8 cellular contexts compared by ENCODE assay signal in genomic region chr1:35558374-35559316, GRCh38. TPM values are rescaled to one million over a fixed set of nuclear protein-coding genes. Genes with fewer than 3 reads are reported as not detected.
DNase-seq lines count a peak whose midpoint lies in the region; ATAC-seq, FAIRE-seq and TF ChIP-seq lines count a peak whose summit lies in the region.

No MANE protein-coding gene starts in this region.

- BruUV-seq in Calu3 (replicated peaks; lab: Mats Ljungman, UMichigan) (no TSS peak), HepG2 (replicated peaks; lab: Mats Ljungman, UMichigan) (no TSS peak)

- H2AFZ ChIP-seq in astrocyte (ENCODE audit: low read depth, low read length) (peak overlapping the region; percentile 5), HepG2 (ENCODE audit: low read length) (no peak overlapping the region)

- intact Hi-C loops in Calu3 (cut with micrococcal nuclease; ENCODE audit: unreplicated experiment): no loop called here
- intact Hi-C loops in HepG2 (cut with micrococcal nuclease; ENCODE audit: unreplicated experiment): no loop called here

- peaks cover 72% of the 10 kb centered on the region for H3K79me2 ChIP-seq in astrocyte (ENCODE audit: insufficient read depth, low read length)
- H3K79me2 ChIP-seq in HepG2 (ENCODE audit: insufficient read depth, low read length): peaks cover 19% of the 10 kb centered on the region

- no peak for TF ChIP-seq EP300 in HepG2 (IDR thresholded peaks at IDR 0.05; ENCODE audit: low read depth in 2 of 2, low read length in 2 of 2)
- TF ChIP-seq EP300 in HepG2 (CRISPR knock-in tag; IDR thresholded peaks at IDR 0.05; ENCODE audit: borderline replicate concordance): no peak

- H3K27ac Mint-ChIP-seq in Calu3 (ENCODE audit: unreplicated experiment) (peak overlapping the region; percentile 93), astrocyte (ENCODE audit: unreplicated experiment) (peak overlapping the region; percentile 95)

- POLR2A ChIA-PET in HepG2 (lab: Yijun Ruan, JAX): interaction anchor here (0.6 to 2.4 kb wide), 4 partner anchors 8 to 366 kb away, joined by 3 to 6 read pairs (median 3); partner anchors contain the start of gene SFPQ

- H3K4me1 ChIP-seq in astrocyte (ENCODE audit: insufficient read depth, low read length) (peaks cover 36% of the 10 kb centered on the region), HepG2 (ENCODE audit: insufficient read depth, low read length) (peaks cover 38% of the 10 kb centered on the region), thoracic aorta (ENCODE audit: control insufficient read depth in 1 of 2, low read depth in 2 of 2) (peaks cover 20 to 56% of the 10 kb centered on the region in 2 donors)

- H3K9me3 Mint-ChIP-seq in Calu3 (ENCODE audit: low read depth, unreplicated experiment) (no peaks in the 10 kb centered on the region), astrocyte (ENCODE audit: unreplicated experiment) (no peaks in the 10 kb centered on the region)

- H3K27me3 Mint-ChIP-seq in Calu3 (ENCODE audit: unreplicated experiment) (no peaks in the 10 kb centered on the region), astrocyte (ENCODE audit: low read depth, unreplicated experiment) (no peaks in the 10 kb centered on the region)

- H3K4me2 ChIP-seq in astrocyte (ENCODE audit: low read length) (peak overlapping the region; percentile 88), HepG2 (ENCODE audit: low read depth, low read length) (peak overlapping the region; percentile 92)

- TF ChIP-seq POLR2A in HepG2 (IDR thresholded peaks at IDR 0.05; ENCODE audit: insufficient read depth in 1 of 2, low read depth in 2 of 2, low read length in 2 of 2): no peak

- no peak for ATAC-seq in HepG2
- ATAC-seq in thoracic aorta (ENCODE audit: insufficient number of reproducible peaks, low FRiP score, low read depth): no peak
- ATAC-seq in GM21423 (IDR thresholded peaks at IDR 0.05; ENCODE audit: unreplicated experiment): no peak
- no peak for ATAC-seq in HG03354 (IDR thresholded peaks at IDR 0.05; ENCODE audit: poor library complexity, severe bottlenecking, unreplicated experiment)

- H3K9me3 ChIP-seq in KOPT-K1 (ENCODE audit: insufficient read depth, low read length, poor library complexity, severe bottlenecking) (no peaks in the 10 kb centered on the region), astrocyte (ENCODE audit: insufficient read depth, low read depth, low read length) (no peaks in the 10 kb centered on the region), HepG2 (ENCODE audit: low read length) (no peaks in the 10 kb centered on the region), thoracic aorta (no peaks in the 10 kb centered on the region)

- no peak for TF ChIP-seq RAD21 in HepG2 (CRISPR knock-in tag; IDR thresholded peaks at IDR 0.05)

- peak overlapping the region; percentile 92 for H3K27ac ChIP-seq in KOPT-K1 (ENCODE audit: low read depth, low read length, poor library complexity, severe bottlenecking)
- peak overlapping the region; percentile 95 for H3K27ac ChIP-seq in astrocyte (ENCODE audit: low read depth, low read length)
- peak overlapping the region; percentile 98 for H3K27ac ChIP-seq in HepG2 (ENCODE audit: extremely low read length, insufficient read depth, low read length)
- peak overlapping the region; percentile 85 to 94 for H3K27ac ChIP-seq in thoracic aorta

- CTCF ChIA-PET in Calu3 (lab: Charles Lee): interaction anchor here (0.6 kb wide), 1 partner anchor 958 kb away, joined by 3 read pairs; no protein-coding TSS in a partner anchor
- CTCF ChIA-PET in HepG2 (lab: Yijun Ruan, JAX; ENCODE audit: low intra/inter-chr PET ratio, low total read pairs): no interaction called here

- H3K4me1 Mint-ChIP-seq in Calu3 (ENCODE audit: low read depth, unreplicated experiment) (peaks cover 23% of the 10 kb centered on the region), astrocyte (ENCODE audit: low read depth, unreplicated experiment) (peaks cover 26% of the 10 kb centered on the region)

- in situ Hi-C loops in HepG2 (cut with HindIII; ENCODE audit: extremely low pct_ligation_motif_present, low pct_unique_long_range_greater_than_20kb): loop anchor here (10.0 kb wide), 1 partner anchor 364 kb away; the partner anchor contains the start of gene SFPQ

- H3K4me3 ChIP-seq in astrocyte (ENCODE audit: insufficient read depth, low read depth, low read length) (peak overlapping the region; percentile 85), HepG2 (replicated peaks in 1 of 3; ENCODE audit: insufficient read depth in 1 of 3, low read depth in 2 of 3, low read length in 3 of 3) (peak overlapping the region; percentile 67 to 84 (median 82)), thoracic aorta (peak overlapping the region; percentile 94)

- H3K36me3 ChIP-seq in KOPT-K1 (ENCODE audit: insufficient read depth, low read length) (peaks cover 28% of the 10 kb centered on the region), astrocyte (ENCODE audit: insufficient read depth, low read length) (peaks cover 8% of the 10 kb centered on the region), HepG2 (replicated peaks in 1 of 2; ENCODE audit: control insufficient read depth in 1 of 2, insufficient read depth in 2 of 2, low read length in 2 of 2) (peaks cover 2 to 22% of the 10 kb centered on the region in 2 experiments; a peak in 2 of 5 replicates), thoracic aorta (no peaks in the 10 kb centered on the region)

- H3K4me3 Mint-ChIP-seq in Calu3 (ENCODE audit: low read depth, unreplicated experiment): peak overlapping the region; percentile 96
- peak overlapping the region; percentile 92 for H3K4me3 Mint-ChIP-seq in astrocyte (ENCODE audit: unreplicated experiment)

- WGBS in HepG2 (ENCODE audit: low lambda C conversion rate): 54% methylated on average over 19 of the region's 26 CpGs

- H4K20me1 ChIP-seq in astrocyte (ENCODE audit: insufficient read depth, low read length): peaks cover 78% of the 10 kb centered on the region
- H4K20me1 ChIP-seq in HepG2 (ENCODE audit: insufficient read depth, low read length): peaks cover 14% of the 10 kb centered on the region

- FAIRE-seq in astrocyte (lab: Jason Lieb, UNC): no peak
- FAIRE-seq in HepG2 (lab: Jason Lieb, UNC): no peak

- H3K27me3 ChIP-seq in astrocyte (ENCODE audit: insufficient read depth, low read length): no peaks in the 10 kb centered on the region
- no peaks in the 10 kb centered on the region for H3K27me3 ChIP-seq in HepG2 (ENCODE audit: control insufficient read depth in 1 of 2, insufficient read depth in 2 of 2, low read length in 2 of 2)
- no peaks in the 10 kb centered on the region for H3K27me3 ChIP-seq in thoracic aorta (replicated peaks; ENCODE audit: insufficient read depth)

- TF ChIP-seq CTCF in Calu3 (IDR thresholded peaks at IDR 0.05; ENCODE audit: unreplicated experiment): no peak
- TF ChIP-seq CTCF in astrocyte (IDR thresholded peaks at IDR 0.05; ENCODE audit: insufficient read depth, low read depth, low read length): no peak
- no peak for TF ChIP-seq CTCF in HepG2 (CRISPR knock-in tag; IDR thresholded peaks at IDR 0.05)
- TF ChIP-seq CTCF in thoracic aorta (IDR thresholded peaks at IDR 0.05): no peak

- DNase-seq in Calu3 (no peak), astrocyte (ENCODE audit: low read depth) (no peak), HepG2 (ENCODE audit: low spot score) (no peak), thoracic aorta (ENCODE audit: low spot score) (no peak), GOT3 (lab: John Stamatoyannopoulos, UW) (no peak)

- peaks cover 44% of the 10 kb centered on the region for H3K36me3 Mint-ChIP-seq in Calu3 (ENCODE audit: insufficient read depth, unreplicated experiment)
- peaks cover 7% of the 10 kb centered on the region for H3K36me3 Mint-ChIP-seq in astrocyte (ENCODE audit: low read depth, unreplicated experiment)

- peak overlapping the region; percentile 91 for H3K9ac ChIP-seq in astrocyte (ENCODE audit: low read length)
- H3K9ac ChIP-seq in HepG2 (ENCODE audit: insufficient read depth, low read depth, low read length): peak overlapping the region; percentile 89

RNA-seq across cellular contexts. Expression of gene NCDN, which starts 1.0 kb away (rescaled TPM):
- 36.0 and 38.0 TPM in 2 replicates for total RNA-seq in Calu3 (2022)
- 40.3 and 42.1 TPM in 2 replicates for total RNA-seq in astrocyte
- total RNA-seq in HepG2 (2016; rRNA removed; fragmentation: Illumina TruSeq; extraction: Trizol): 9.1 and 9.3 TPM in 2 replicates
- total RNA-seq in HepG2 (2016; cell fraction: cytosol; rRNA removed; fragmentation: Illumina TruSeq; extraction: Trizol; ENCODE audit: low read depth): 0.88 and 1.1 TPM in 2 replicates
- total RNA-seq in HepG2 (2016; cell fraction: insoluble cytoplasmic fraction; rRNA removed; fragmentation: Illumina TruSeq; extraction: Trizol): 7.2 and 8.9 TPM in 2 replicates
- total RNA-seq in HepG2 (2016; cell fraction: membrane; rRNA removed; fragmentation: Illumina TruSeq; extraction: Trizol): 3.5 and 3.6 TPM in 2 replicates
- 6.6 and 8.7 TPM in 2 replicates for total RNA-seq in HepG2 (2016; cell fraction: nucleus; rRNA removed; fragmentation: Illumina TruSeq; extraction: Trizol)
- 6.6 and 11.0 TPM in 2 replicates for polyA plus RNA-seq in HepG2 (2011; rRNA removed)
- 4.6 and 5.4 TPM in 2 replicates for polyA plus RNA-seq in HepG2 (2011; cell fraction: cytosol; rRNA removed)
- polyA plus RNA-seq in HepG2 (2011; cell fraction: nucleus; rRNA removed): 26.7 and 28.4 TPM in 2 replicates
- polyA plus RNA-seq in HepG2 (2012): 4.4 and 7.0 TPM in 2 replicates
- polyA plus RNA-seq in HepG2 (2016; cell fraction: cytosol; fragmentation: Illumina TruSeq; extraction: Trizol; ENCODE audit: low read depth): 0.55 and 0.77 TPM in 2 replicates
- 7.4 and 8.8 TPM in 2 replicates for polyA plus RNA-seq in HepG2 (2016; cell fraction: insoluble cytoplasmic fraction; fragmentation: Illumina TruSeq; extraction: Trizol; ENCODE audit: low read depth)
- polyA plus RNA-seq in HepG2 (2016; cell fraction: membrane; fragmentation: Illumina TruSeq; extraction: Trizol; ENCODE audit: low read depth): 1.8 and 1.9 TPM in 2 replicates
- 15.1 and 16.2 TPM in 2 replicates for polyA plus RNA-seq in HepG2 (2016; cell fraction: nucleus; fragmentation: Illumina TruSeq; extraction: Trizol; ENCODE audit: insufficient read depth, low read depth)
- polyA minus RNA-seq in HepG2 (2011; rRNA and poly(A)+ RNA removed; ENCODE audit: low replicate concordance): 18.1 and 18.4 TPM in 2 replicates
- polyA minus RNA-seq in HepG2 (2011; cell fraction: cytosol; rRNA and poly(A)+ RNA removed): 5.1 and 5.9 TPM in 2 replicates
- polyA minus RNA-seq in HepG2 (2011; cell fraction: nucleus; rRNA and poly(A)+ RNA removed): 12.4 and 15.2 TPM in 2 replicates
- total RNA-seq in thoracic aorta: 10 to 100 TPM; 21.0 to 39.0 TPM

RNA-seq across cellular contexts. Expression of gene KIAA0319L, which starts 1.4 kb away (rescaled TPM):
- 72.0 and 72.6 TPM in 2 replicates for total RNA-seq in Calu3 (2022)
- 42.5 and 43.5 TPM in 2 replicates for total RNA-seq in astrocyte
- 15.9 and 33.4 TPM in 2 replicates for total RNA-seq in HepG2 (2016; rRNA removed; fragmentation: Illumina TruSeq; extraction: Trizol)
- total RNA-seq in HepG2 (2016; cell fraction: cytosol; rRNA removed; fragmentation: Illumina TruSeq; extraction: Trizol; ENCODE audit: low read depth): 9.6 and 9.8 TPM in 2 replicates
- 14.8 and 30.6 TPM in 2 replicates for total RNA-seq in HepG2 (2016; cell fraction: insoluble cytoplasmic fraction; rRNA removed; fragmentation: Illumina TruSeq; extraction: Trizol)
- 17.2 and 17.3 TPM in 2 replicates for total RNA-seq in HepG2 (2016; cell fraction: membrane; rRNA removed; fragmentation: Illumina TruSeq; extraction: Trizol)
- 54.0 and 56.5 TPM in 2 replicates for total RNA-seq in HepG2 (2016; cell fraction: nucleus; rRNA removed; fragmentation: Illumina TruSeq; extraction: Trizol)
- 74.3 and 82.6 TPM in 2 replicates for polyA plus RNA-seq in HepG2 (2011; rRNA removed)
- 42.1 and 57.2 TPM in 2 replicates for polyA plus RNA-seq in HepG2 (2011; cell fraction: cytosol; rRNA removed)
- polyA plus RNA-seq in HepG2 (2011; cell fraction: nucleus; rRNA removed): 80.2 and 103 TPM in 2 replicates
- polyA plus RNA-seq in HepG2 (2012): 46.0 and 51.9 TPM in 2 replicates
- polyA plus RNA-seq in HepG2 (2016; cell fraction: cytosol; fragmentation: Illumina TruSeq; extraction: Trizol; ENCODE audit: low read depth): 2.8 and 3.0 TPM in 2 replicates
- 8.0 and 11.3 TPM in 2 replicates for polyA plus RNA-seq in HepG2 (2016; cell fraction: insoluble cytoplasmic fraction; fragmentation: Illumina TruSeq; extraction: Trizol; ENCODE audit: low read depth)
- 7.6 and 8.2 TPM in 2 replicates for polyA plus RNA-seq in HepG2 (2016; cell fraction: membrane; fragmentation: Illumina TruSeq; extraction: Trizol; ENCODE audit: low read depth)
- polyA plus RNA-seq in HepG2 (2016; cell fraction: nucleus; fragmentation: Illumina TruSeq; extraction: Trizol; ENCODE audit: insufficient read depth, low read depth): 50.7 and 54.2 TPM in 2 replicates
- polyA minus RNA-seq in HepG2 (2011; rRNA and poly(A)+ RNA removed; ENCODE audit: low replicate concordance): 53.1 and 74.5 TPM in 2 replicates
- 37.6 and 52.7 TPM in 2 replicates for polyA minus RNA-seq in HepG2 (2011; cell fraction: cytosol; rRNA and poly(A)+ RNA removed)
- 116 and 145 TPM in 2 replicates for polyA minus RNA-seq in HepG2 (2011; cell fraction: nucleus; rRNA and poly(A)+ RNA removed)
- 10 to 100 TPM; 62.4 to 62.6 TPM for total RNA-seq in thoracic aorta

RNA-seq across cellular contexts. Expression of gene TFAP2E, which starts 14.5 kb away (rescaled TPM):
- total RNA-seq in Calu3 (2022): 0.26 and 0.49 TPM in 2 replicates
- total RNA-seq in astrocyte: 0.41 and 0.48 TPM in 2 replicates
- total RNA-seq in HepG2 (2016; rRNA removed; fragmentation: Illumina TruSeq; extraction: Trizol): 0.31 and 0.44 TPM in 2 replicates
- 0.18 TPM in 1 of 2 replicates, not detected in the other for total RNA-seq in HepG2 (2016; cell fraction: cytosol; rRNA removed; fragmentation: Illumina TruSeq; extraction: Trizol; ENCODE audit: low read depth)
- 0.17 and 0.49 TPM in 2 replicates for total RNA-seq in HepG2 (2016; cell fraction: insoluble cytoplasmic fraction; rRNA removed; fragmentation: Illumina TruSeq; extraction: Trizol)
- total RNA-seq in HepG2 (2016; cell fraction: membrane; rRNA removed; fragmentation: Illumina TruSeq; extraction: Trizol): 0.12 and 0.17 TPM in 2 replicates
- total RNA-seq in HepG2 (2016; cell fraction: nucleus; rRNA removed; fragmentation: Illumina TruSeq; extraction: Trizol): 0.47 and 0.53 TPM in 2 replicates
- 0.41 and 0.46 TPM in 2 replicates for polyA plus RNA-seq in HepG2 (2011; rRNA removed)
- polyA plus RNA-seq in HepG2 (2011; cell fraction: cytosol; rRNA removed): 0.32 and 0.42 TPM in 2 replicates
- polyA plus RNA-seq in HepG2 (2011; cell fraction: nucleus; rRNA removed): 2.1 and 2.2 TPM in 2 replicates
- polyA plus RNA-seq in HepG2 (2012): 0.56 and 0.88 TPM in 2 replicates
- 0.12 TPM in 1 of 2 replicates, not detected in the other for polyA plus RNA-seq in HepG2 (2016; cell fraction: cytosol; fragmentation: Illumina TruSeq; extraction: Trizol; ENCODE audit: low read depth)
- 0.28 and 0.50 TPM in 2 replicates for polyA plus RNA-seq in HepG2 (2016; cell fraction: insoluble cytoplasmic fraction; fragmentation: Illumina TruSeq; extraction: Trizol; ENCODE audit: low read depth)
- polyA plus RNA-seq in HepG2 (2016; cell fraction: membrane; fragmentation: Illumina TruSeq; extraction: Trizol; ENCODE audit: low read depth): 0.08 and 0.26 TPM in 2 replicates
- polyA plus RNA-seq in HepG2 (2016; cell fraction: nucleus; fragmentation: Illumina TruSeq; extraction: Trizol; ENCODE audit: insufficient read depth, low read depth): 1.5 and 1.9 TPM in 2 replicates
- polyA minus RNA-seq in HepG2 (2011; rRNA and poly(A)+ RNA removed; ENCODE audit: low replicate concordance): 0.08 and 0.12 TPM in 2 replicates
- not detected in 2 replicates for polyA minus RNA-seq in HepG2 (2011; cell fraction: cytosol; rRNA and poly(A)+ RNA removed)
- polyA minus RNA-seq in HepG2 (2011; cell fraction: nucleus; rRNA and poly(A)+ RNA removed): 0.50 and 0.52 TPM in 2 replicates
- total RNA-seq in thoracic aorta: 1 to 10 TPM in 1 of 2 donors, not detected in 1; 4.7 TPM
